Comparison of ENCODE assay signal across 18 cellular contexts in genomic region chr3:152362086-152362485, GRCh38.
DNase-seq lines count a peak whose midpoint lies in the region; ATAC-seq and TF ChIP-seq lines count a peak whose summit lies in the region.
"Had no signal": no experiment of that assay in that cellular context is flagged by ENCODE, and none has a peak within 500 bp of the region (broad histone marks: within the 10 kb centered on the region; RNA-seq: fewer than 3 reads in every experiment).

No MANE protein-coding gene starts in this region.

- peak overlapping the region; percentile 49 for H3K27ac Mint-ChIP-seq in CD8-positive, alpha-beta T cell
- H3K27ac Mint-ChIP-seq in neural progenitor cell = no peak overlapping the region
- H3K27ac Mint-ChIP-seq: activated T-helper 1 cell treated with anti-CD3 and anti-CD28 coated beads, Interleukin-12 subunit alpha, Interleukin-12 subunit beta, Interleukin-2, Interleukin-4 antibody, amounts not matched to agents 30 ng/mL and 10 ng/mL and 1 ng/mL, durations not matched to agents 14 hours and 24 hours and 36 hours had no signal

- TF ChIP-seq CTCF in BE2C (IDR thresholded peaks at IDR 0.05; ENCODE audit: low read depth, low read length) = no peak
- TF ChIP-seq CTCF in CD8-positive, alpha-beta T cell (IDR thresholded peaks at IDR 0.05) = no peak
- TF ChIP-seq CTCF in dorsolateral prefrontal cortex (IDR thresholded peaks at IDR 0.05 in 54 of 56, conservative IDR thresholded peaks at IDR 0.05 in 2 of 56; ENCODE audit: low read depth in 1 of 56, partially characterized antibody in 56 of 56) = peak in 2 of 56 donors; percentile 9 to 15
- TF ChIP-seq CTCF in neural progenitor cell (IDR thresholded peaks at IDR 0.05) = no peak

- POLR2A ChIA-PET in CD8-positive, alpha-beta T cell (lab: Charles Lee) = interaction anchor here (0.6 to 1.4 kb wide), 3 partner anchors 44 to 1072 kb away, joined by 3 read pairs; partner anchors contain the start of gene MBNL1

- H4K20me1 ChIP-seq in neural progenitor cell (ENCODE audit: low read depth) = no peaks in the 10 kb centered on the region

- no peak for ATAC-seq in CD8-positive, alpha-beta T cell
- ATAC-seq in HG03571 (IDR thresholded peaks at IDR 0.05; ENCODE audit: unreplicated experiment) (no peak), esophagus mucosa (no peak)
- no peak for ATAC-seq in stimulated activated naive CD8-positive, alpha-beta T cell treated with anti-CD3 and anti-CD28 coated beads, Interleukin-15, Interleukin-2, amounts not matched to agents 100 U/mL and 50 U/mL, for 24 hours
- ATAC-seq: foreskin keratinocyte had no signal

- H3K4me3 ChIP-seq in BE2C (ENCODE audit: low read depth, low read length) = no peak overlapping the region
- no peak overlapping the region for H3K4me3 ChIP-seq in CD8-positive, alpha-beta T cell (ENCODE audit: low read depth, low read length)
- peak overlapping the region in 30 of 59 donors; percentile 1 to 39 (median 13) for H3K4me3 ChIP-seq in dorsolateral prefrontal cortex
- no peak overlapping the region for H3K4me3 ChIP-seq in neural progenitor cell
- H3K4me3 ChIP-seq: ascending aorta, colonic mucosa, prostate gland had no signal

- no peak overlapping the region for H3K4me2 ChIP-seq in neural progenitor cell

- CTCF ChIA-PET in CD8-positive, alpha-beta T cell (lab: Charles Lee) = no interaction called here

- no peak overlapping the region for H2AFZ ChIP-seq in neural progenitor cell (replicated peaks)

- H3K36me3 ChIP-seq in BE2C (no peaks in the 10 kb centered on the region), neural progenitor cell (no peaks in the 10 kb centered on the region)
- H3K36me3 ChIP-seq in CD8-positive, alpha-beta T cell (ENCODE audit: insufficient read depth, low read length) = peaks cover 3% of the 10 kb centered on the region
- H3K36me3 ChIP-seq: ascending aorta, colonic mucosa, prostate gland had no signal

- H3K36me3 Mint-ChIP-seq in CD8-positive, alpha-beta T cell = peaks cover 73% of the 10 kb centered on the region
- peaks cover 4% of the 10 kb centered on the region for H3K36me3 Mint-ChIP-seq in neural progenitor cell

- no peaks in the 10 kb centered on the region for H3K79me2 ChIP-seq in neural progenitor cell (ENCODE audit: low read depth)

- H3K9ac ChIP-seq in neural progenitor cell = no peak overlapping the region

- H3K9me3 Mint-ChIP-seq in CD8-positive, alpha-beta T cell = no peaks in the 10 kb centered on the region
- peaks cover 5% of the 10 kb centered on the region for H3K9me3 Mint-ChIP-seq in neural progenitor cell

- H3K27me3 Mint-ChIP-seq in CD8-positive, alpha-beta T cell (ENCODE audit: low read depth) = no peaks in the 10 kb centered on the region
- H3K27me3 Mint-ChIP-seq in neural progenitor cell (ENCODE audit: insufficient read depth, low read depth) = no peaks in the 10 kb centered on the region

- H3K4me3 Mint-ChIP-seq in CD8-positive, alpha-beta T cell = no peak overlapping the region
- no peak overlapping the region for H3K4me3 Mint-ChIP-seq in neural progenitor cell
- H3K4me3 Mint-ChIP-seq: activated T-helper 1 cell treated with anti-CD3 and anti-CD28 coated beads, Interleukin-12 subunit alpha, Interleukin-12 subunit beta, Interleukin-2, Interleukin-4 antibody, amounts not matched to agents 30 ng/mL and 10 ng/mL and 1 ng/mL, durations not matched to agents 14 hours and 24 hours and 36 hours had no signal

- H3K4me1 ChIP-seq in BE2C (peaks cover 26% of the 10 kb centered on the region; the same call in 1 of the 2 replicates), neural progenitor cell (peaks cover 20% of the 10 kb centered on the region)
- H3K4me1 ChIP-seq in CD8-positive, alpha-beta T cell (ENCODE audit: insufficient read depth, low read length) = peaks cover 43% of the 10 kb centered on the region
- H3K4me1 ChIP-seq: colonic mucosa, prostate gland had no signal

- H3K9me3 ChIP-seq in BE2C (no peaks in the 10 kb centered on the region), neural progenitor cell (ENCODE audit: low read depth) (no peaks in the 10 kb centered on the region)
- H3K9me3 ChIP-seq in CD8-positive, alpha-beta T cell (ENCODE audit: low read length) = no peaks in the 10 kb centered on the region
- H3K9me3 ChIP-seq: ascending aorta, colonic mucosa, prostate gland had no signal

- peaks cover 71% of the 10 kb centered on the region for H3K4me1 Mint-ChIP-seq in CD8-positive, alpha-beta T cell (ENCODE audit: low read depth)
- peaks cover 7% of the 10 kb centered on the region for H3K4me1 Mint-ChIP-seq in neural progenitor cell

- DNase-seq in BE2C (peak; percentile 31), dorsolateral prefrontal cortex (peak in 9 of 10 donors; percentile 29 to 75 (median 50)), neural progenitor cell (ENCODE audit: low spot score) (peak; percentile 40)
- DNase-seq in CD8-positive, alpha-beta T cell = no peak
- no peak for DNase-seq in stimulated activated naive CD8-positive, alpha-beta T cell treated with anti-CD3 and anti-CD28 coated beads, Interleukin-15, Interleukin-2, amounts not matched to agents 100 U/mL and 50 U/mL, for 24 hours
- DNase-seq: activated CD4-positive, alpha-beta T cell treated with anti-CD3 and anti-CD28 coated beads, Interleukin-2, amount 50 U/mL, for 4 hours; AML-193; colonic mucosa; foreskin keratinocyte; IMR-90; MM.1S; NCI-H526; trophoblast cell had no signal

- no peaks in the 10 kb centered on the region for H3K27me3 ChIP-seq in BE2C
- no peaks in the 10 kb centered on the region for H3K27me3 ChIP-seq in CD8-positive, alpha-beta T cell (ENCODE audit: insufficient read depth, low read length)
- no peaks in the 10 kb centered on the region for H3K27me3 ChIP-seq in dorsolateral prefrontal cortex
- H3K27me3 ChIP-seq in neural progenitor cell = no peaks in the 10 kb centered on the region
- H3K27me3 ChIP-seq: ascending aorta, colonic mucosa, foreskin keratinocyte had no signal

- H3F3A ChIP-seq in neural progenitor cell (ENCODE audit: low read depth) = no peaks in the 10 kb centered on the region

- intact Hi-C loops in CD8-positive, alpha-beta T cell (cut with DNase I, micrococcal nuclease) = loop anchor here in 1 of 2 experiments (2.0 kb wide), 1 partner anchor 19 kb away; no protein-coding TSS in a partner anchor
- intact Hi-C loops in dorsolateral prefrontal cortex (cut with DNase I) = no loop called here

- no peak overlapping the region for H3K27ac ChIP-seq in CD8-positive, alpha-beta T cell (ENCODE audit: low read depth, low read length)
- H3K27ac ChIP-seq in dorsolateral prefrontal cortex (peak overlapping the region in 57 of 59 donors; percentile 22 to 90 (median 77)), neural progenitor cell (no peak overlapping the region)
- H3K27ac ChIP-seq: ascending aorta, colonic mucosa, foreskin keratinocyte, prostate gland had no signal

Comparison
In these comparisons a context has a peak if more than half of its experiments do, and no peak if none do; other contexts are left out.
1. DNase-seq: peak in BE2C (single experiment), dorsolateral prefrontal cortex (9 of 10) and neural progenitor cell (single experiment); none in CD8-positive, alpha-beta T cell (0 of 7) and stimulated activated naive CD8-positive, alpha-beta T cell treated with anti-CD3 and anti-CD28 coated beads, Interleukin-15, Interleukin-2, amounts not matched to agents 100 U/mL and 50 U/mL, for 24 hours (single experiment).
2. H3K4me3 ChIP-seq: peak in dorsolateral prefrontal cortex (30 of 59); none in BE2C (single experiment), CD8-positive, alpha-beta T cell (single experiment) and neural progenitor cell (single experiment).
3. H3K27ac ChIP-seq: peak in dorsolateral prefrontal cortex (57 of 59); none in CD8-positive, alpha-beta T cell (single experiment) and neural progenitor cell (single experiment).